ENCODE assay signal across 8 cellular contexts in the genomic region with DNA sequence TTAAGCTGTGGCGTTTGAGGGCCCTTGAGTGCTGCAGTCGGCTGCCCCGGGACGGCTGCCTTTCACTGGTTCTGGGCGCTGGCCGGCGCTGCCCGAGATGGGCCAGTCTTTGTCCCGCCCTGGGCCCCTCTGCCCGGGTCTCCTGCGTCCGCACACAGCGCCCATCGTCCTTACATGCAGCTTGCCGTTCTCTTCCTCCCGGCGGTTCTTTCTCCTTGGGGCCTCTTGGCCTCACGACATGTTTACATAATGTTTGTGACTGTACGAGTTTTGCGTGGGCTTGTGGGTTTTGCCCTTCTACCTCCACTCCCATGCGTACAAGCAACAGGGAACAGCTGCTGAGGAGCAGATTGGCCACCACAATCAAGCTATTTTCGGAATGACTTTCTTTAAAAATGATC. TPM values are rescaled to one million over a fixed set of nuclear protein-coding genes. Genes with fewer than 3 reads are reported as not detected.
DNase-seq lines count a peak whose midpoint lies in the region; ATAC-seq, FAIRE-seq and TF ChIP-seq lines count a peak whose summit lies in the region.

No MANE protein-coding gene starts in this region.

- peaks cover 15% of the 10 kb centered on the region for H3K27me3 Mint-ChIP-seq in activated naive CD8-positive, alpha-beta T cell treated with anti-CD3 and anti-CD28 coated beads, Interleukin-2, amount 10 ng/mL, durations not matched to agents 7 days and 5 days

- no peak overlapping the region for H2AFZ ChIP-seq in OCI-LY1 (ENCODE audit: low read length)

- H3K9me3 ChIP-seq in OCI-LY1 (ENCODE audit: low read length) (no peaks in the 10 kb centered on the region), heart right ventricle (no peaks in the 10 kb centered on the region)

- H3K4me3 ChIP-seq in OCI-LY1 (ENCODE audit: low read depth, low read length, poor library complexity, severe bottlenecking) (peak overlapping the region; percentile 72), heart right ventricle (peak overlapping the region; percentile 68 to 89 (median 81))

- H3K79me2 ChIP-seq in OCI-LY1 (ENCODE audit: insufficient read depth, low read length): no peaks in the 10 kb centered on the region

- H3K36me3 Mint-ChIP-seq in activated naive CD8-positive, alpha-beta T cell treated with anti-CD3 and anti-CD28 coated beads, Interleukin-2, amount 10 ng/mL, durations not matched to agents 7 days and 5 days: no peaks in the 10 kb centered on the region

- in situ Hi-C loops in ACHN (cut with HindIII; ENCODE audit: low pct_ligation_motif_present, low pct_unique_long_range_greater_than_20kb, low sequenced_read_pairs): no loop called here
- in situ Hi-C loops in KBM-7 (cut with MboI; ENCODE audit: low pct_unique_long_range_greater_than_20kb, low sequenced_read_pairs): no loop called here

- POLR2A ChIA-PET in activated naive CD8-positive, alpha-beta T cell treated with anti-CD3 and anti-CD28 coated beads, Interleukin-2, amount 10 ng/mL, durations not matched to agents 7 days and 5 days (lab: Charles Lee): interaction anchor here (0.8 to 4.3 kb wide), 3 partner anchors 31 to 497 kb away, joined by 3 to 30 read pairs (median 4); a partner anchor contains a TSS

- H3K27me3 ChIP-seq in OCI-LY1 (ENCODE audit: insufficient read depth, low read length) (no peaks in the 10 kb centered on the region), heart right ventricle (no peaks in the 10 kb centered on the region)

- no peak for TF ChIP-seq CTCF in OCI-LY1 (IDR thresholded peaks at IDR 0.05; ENCODE audit: low read length)
- no peak for TF ChIP-seq CTCF in heart right ventricle (IDR thresholded peaks at IDR 0.05)

- DNase-seq in ACHN (peak; percentile 43), GM18507 (ENCODE audit: extremely low spot score, insufficient read length, low read depth) (peak; percentile 17), heart right ventricle (peak; percentile 51 to 57), pons (ENCODE audit: low spot score) (peak; percentile 63), KBM-7 (no peak)
- DNase-seq in activated naive CD8-positive, alpha-beta T cell treated with anti-CD3 and anti-CD28 coated beads, Interleukin-2, amount 10 ng/mL, durations not matched to agents 7 days and 5 days: no peak

- FAIRE-seq in GM18507 (lab: Jason Lieb, UNC): peak; percentile 67

- H3K36me3 ChIP-seq in OCI-LY1 (ENCODE audit: insufficient read depth, low read length): no peaks in the 10 kb centered on the region
- no peaks in the 10 kb centered on the region for H3K36me3 ChIP-seq in heart right ventricle

- no peaks in the 10 kb centered on the region for H3F3A ChIP-seq in OCI-LY1 (ENCODE audit: insufficient read depth, low read length)

- H3K4me3 Mint-ChIP-seq in activated naive CD8-positive, alpha-beta T cell treated with anti-CD3 and anti-CD28 coated beads, Interleukin-2, amount 10 ng/mL, durations not matched to agents 7 days and 5 days: peak overlapping the region; percentile 94

- H3K4me2 ChIP-seq in OCI-LY1 (ENCODE audit: low read length): peak overlapping the region; percentile 78

- intact Hi-C loops in heart right ventricle (cut with DNase I): loop anchor here (2.0 to 10.0 kb wide), 11 partner anchors 30 to 452 kb away; no protein-coding TSS in a partner anchor

- peaks cover 25% of the 10 kb centered on the region for H3K4me1 Mint-ChIP-seq in activated naive CD8-positive, alpha-beta T cell treated with anti-CD3 and anti-CD28 coated beads, Interleukin-2, amount 10 ng/mL, durations not matched to agents 7 days and 5 days

- no peaks in the 10 kb centered on the region for H4K20me1 ChIP-seq in OCI-LY1 (ENCODE audit: insufficient read depth, low read length)

- peak overlapping the region; percentile 61 for H3K27ac ChIP-seq in OCI-LY1 (ENCODE audit: low read depth, low read length, poor library complexity, severe bottlenecking)
- H3K27ac ChIP-seq in heart right ventricle: peak overlapping the region; percentile 86 to 98 (median 96)

- H3K4me1 ChIP-seq in OCI-LY1 (ENCODE audit: insufficient read depth, low read length, severe bottlenecking): peaks cover 33% of the 10 kb centered on the region
- peaks cover 0 to 40% (median 28%) of the 10 kb centered on the region in 9 donors for H3K4me1 ChIP-seq in heart right ventricle

- H3K27ac Mint-ChIP-seq in activated naive CD8-positive, alpha-beta T cell treated with anti-CD3 and anti-CD28 coated beads, Interleukin-2, amount 10 ng/mL, durations not matched to agents 7 days and 5 days: peak overlapping the region; percentile 88

- no peaks in the 10 kb centered on the region for H3K9me3 Mint-ChIP-seq in activated naive CD8-positive, alpha-beta T cell treated with anti-CD3 and anti-CD28 coated beads, Interleukin-2, amount 10 ng/mL, durations not matched to agents 7 days and 5 days

- H3K9me2 ChIP-seq in OCI-LY1 (ENCODE audit: low read depth, low read length): no peaks in the 10 kb centered on the region

- WGBS in heart right ventricle, 2 donors: 0 to 1% methylated on average over 22 of the region's 22 CpGs

- ATAC-seq in HG02938 (IDR thresholded peaks at IDR 0.05; ENCODE audit: unreplicated experiment) (peak; percentile 30), heart right ventricle (peak; percentile 57 to 84 (median 70))
- ATAC-seq in activated naive CD8-positive, alpha-beta T cell treated with anti-CD3 and anti-CD28 coated beads, Interleukin-2, amount 10 ng/mL, durations not matched to agents 7 days and 5 days (ENCODE audit: low read depth): peak; percentile 25

- peak overlapping the region; percentile 75 for H3K9ac ChIP-seq in OCI-LY1 (ENCODE audit: low read length)

RNA-seq across cellular contexts. Expression of a gene that starts 0.6 kb away (rescaled TPM):
- total RNA-seq in activated naive CD8-positive, alpha-beta T cell treated with anti-CD3 and anti-CD28 coated beads, Interleukin-2, amount 10 ng/mL, durations not matched to agents 7 days and 5 days: 10 to 100 TPM; 76.2 to 81.0 TPM
- total RNA-seq in heart right ventricle: 10 to 100 TPM; 55.5 to 78.0 (median 70.4) TPM
- 10 to 100 TPM in 1 of 2 donors, 1 to 10 TPM in 1; 5.3 to 12.6 TPM for polyA plus RNA-seq in heart right ventricle

Comparison
In these comparisons a context has a peak if more than half of its experiments do, and no peak if none do; other contexts are left out.
1. DNase-seq: peak in ACHN (single experiment), GM18507 (single experiment), heart right ventricle (2 of 2) and pons (single experiment); none in activated naive CD8-positive, alpha-beta T cell treated with anti-CD3 and anti-CD28 coated beads, Interleukin-2, amount 10 ng/mL, durations not matched to agents 7 days and 5 days (single experiment) and KBM-7 (single experiment).
2. Peak in every context shown above with its lines, with median percentiles within 50 percentile points of each other: ATAC-seq.